Comparison of ENCODE assay signal across 8 cellular contexts in the genomic region with DNA sequence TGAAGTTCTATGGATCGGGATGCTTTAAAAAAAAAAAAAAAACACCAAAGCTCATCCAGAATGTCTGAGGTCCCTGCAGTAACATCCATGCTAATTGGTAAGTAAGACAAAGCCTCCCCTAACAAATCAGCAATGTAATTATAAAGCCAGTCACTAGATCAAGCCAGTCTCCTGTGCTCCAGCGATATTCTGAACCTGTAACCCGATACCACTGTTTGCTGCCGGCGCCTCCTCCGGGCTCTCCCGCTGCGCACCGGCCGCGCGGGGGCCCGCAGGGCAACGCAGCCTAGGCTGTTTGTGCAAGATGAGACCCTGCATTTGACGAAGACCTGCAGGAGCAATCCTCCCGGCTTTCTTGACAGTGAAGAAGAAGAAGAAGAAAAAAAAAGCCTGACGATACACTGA. TPM values are rescaled to one million over a fixed set of nuclear protein-coding genes. Genes with fewer than 3 reads are reported as not detected.
DNase-seq lines count a peak whose midpoint lies in the region; ATAC-seq and TF ChIP-seq lines count a peak whose summit lies in the region.

No MANE protein-coding gene starts in this region.

- peak overlapping the region; percentile 78 for H3K27ac Mint-ChIP-seq in activated CD4-positive, alpha-beta memory T cell treated with anti-CD3 and anti-CD28 coated beads for 36 hours

- H4K20me1 ChIP-seq in neural cell (ENCODE audit: insufficient read depth), result no peaks in the 10 kb centered on the region

- peaks cover 54% of the 10 kb centered on the region for H3K4me1 Mint-ChIP-seq in activated CD4-positive, alpha-beta memory T cell treated with anti-CD3 and anti-CD28 coated beads for 36 hours (ENCODE audit: low read depth)

- no peaks in the 10 kb centered on the region for H3K9me2 ChIP-seq in neural cell (ENCODE audit: insufficient read depth, low read length)

- TF ChIP-seq CTCF in AG10803 (conservative IDR thresholded peaks at IDR 0.05; ENCODE audit: low read length), result peak; percentile 33
- no peak for TF ChIP-seq CTCF in fibroblast of mammary gland (conservative IDR thresholded peaks at IDR 0.05; ENCODE audit: control insufficient read depth, insufficient read depth, low read depth, low read length)
- TF ChIP-seq CTCF in neural cell (IDR thresholded peaks at IDR 0.05; ENCODE audit: poor library complexity, severe bottlenecking), result no peak

- peak overlapping the region; percentile 82 for H3K4me3 Mint-ChIP-seq in activated CD4-positive, alpha-beta memory T cell treated with anti-CD3 and anti-CD28 coated beads for 36 hours

- POLR2A ChIA-PET in activated CD4-positive, alpha-beta memory T cell treated with anti-CD3 and anti-CD28 coated beads for 36 hours (lab: Charles Lee), result interaction anchor here (1.5 to 2.1 kb wide), 3 partner anchors 9 to 105 kb away, joined by 6 to 10 read pairs (median 10); a partner anchor contains a TSS

- peak overlapping the region; percentile 52 for H3K9ac ChIP-seq in neural cell (ENCODE audit: low read length)

- DNase-seq in AG10803 (ENCODE audit: low read depth) (peak; percentile 53), NCI-H2107 treated with DMSO at 0.1 percent for 48 hours (lab: John Stamatoyannopoulos, UW; ENCODE audit: unreplicated experiment) (peak; percentile 90), fibroblast of mammary gland (ENCODE audit: low read depth) (peak; percentile 67)
- DNase-seq in activated CD4-positive, alpha-beta memory T cell treated with anti-CD3 and anti-CD28 coated beads for 36 hours, result peak; percentile 33

- CTCF ChIA-PET in activated CD4-positive, alpha-beta memory T cell treated with anti-CD3 and anti-CD28 coated beads for 36 hours (lab: Charles Lee), result interaction anchor here (0.9 to 11.1 kb wide), 20 partner anchors 8 to 314 kb away, joined by 3 to 131 read pairs (median 6); a partner anchor contains a TSS

- no peaks in the 10 kb centered on the region for H3K36me3 Mint-ChIP-seq in activated CD4-positive, alpha-beta memory T cell treated with anti-CD3 and anti-CD28 coated beads for 36 hours

- intact Hi-C loops in activated CD4-positive, alpha-beta memory T cell treated with anti-CD3 and anti-CD28 coated beads for 36 hours (cut with micrococcal nuclease), result no loop called here

- H3F3A ChIP-seq in neural cell (ENCODE audit: insufficient read depth, low read length, poor library complexity, severe bottlenecking), result no peaks in the 10 kb centered on the region

- H3K36me3 ChIP-seq in neural cell (ENCODE audit: insufficient read depth, low read length), result no peaks in the 10 kb centered on the region

- peak overlapping the region; percentile 35 for H3K27ac ChIP-seq in neural cell (ENCODE audit: low read length)

- H3K4me2 ChIP-seq in neural cell (ENCODE audit: low read length), result peak overlapping the region; percentile 81

- TF ChIP-seq RAD21 in neural cell (conservative IDR thresholded peaks at IDR 0.05), result no peak

- H2AFZ ChIP-seq in neural cell (ENCODE audit: low read depth, low read length), result no peak overlapping the region

- H3K9me3 ChIP-seq in neural cell (ENCODE audit: low read length), result no peaks in the 10 kb centered on the region

- peak overlapping the region; percentile 64 for H3K4me3 ChIP-seq in AG10803 (ENCODE audit: low read length)
- peak overlapping the region; percentile 50 for H3K4me3 ChIP-seq in fibroblast of mammary gland (ENCODE audit: control insufficient read depth, low read depth, low read length)
- H3K4me3 ChIP-seq in neural cell (ENCODE audit: low read length), result peak overlapping the region; percentile 63

- H3K27me3 ChIP-seq in neural cell (ENCODE audit: insufficient read depth, low read depth, low read length), result no peaks in the 10 kb centered on the region

- H3K27me3 Mint-ChIP-seq in activated CD4-positive, alpha-beta memory T cell treated with anti-CD3 and anti-CD28 coated beads for 36 hours, result no peaks in the 10 kb centered on the region

- ATAC-seq in GM21528 (IDR thresholded peaks at IDR 0.05; ENCODE audit: low FRiP score, unreplicated experiment), result peak; percentile 27
- no peak for ATAC-seq in HG03039 (IDR thresholded peaks at IDR 0.05; ENCODE audit: unreplicated experiment)
- ATAC-seq in HG02623 (IDR thresholded peaks at IDR 0.05; ENCODE audit: unreplicated experiment), result no peak

- H3K9me3 Mint-ChIP-seq in activated CD4-positive, alpha-beta memory T cell treated with anti-CD3 and anti-CD28 coated beads for 36 hours, result no peaks in the 10 kb centered on the region

- TF ChIP-seq EP300 in neural cell (conservative IDR thresholded peaks at IDR 0.05; ENCODE audit: poor library complexity, severe bottlenecking), result no peak

- peaks cover 84% of the 10 kb centered on the region for H3K79me2 ChIP-seq in neural cell (replicated peaks; ENCODE audit: insufficient read depth, low read length)

TF ChIP-seq in neural cell, 6 proteins besides CTCF, POLR2A, EP300 and RAD21:
- TF ChIP-seq TAF1 (IDR thresholded peaks at IDR 0.05; ENCODE audit: low read depth), result no peak
- TF ChIP-seq EZH2 (IDR thresholded peaks at IDR 0.05; ENCODE audit: borderline replicate concordance, insufficient read depth, low read length, poor library complexity, severe bottlenecking), result no peak
- no peak for TF ChIP-seq MXI1 (conservative IDR thresholded peaks at IDR 0.05; ENCODE audit: poor library complexity, severe bottlenecking)
- TF ChIP-seq POLR2AphosphoS5 (IDR thresholded peaks at IDR 0.05), result no peak
- TF ChIP-seq, protein P1, sequence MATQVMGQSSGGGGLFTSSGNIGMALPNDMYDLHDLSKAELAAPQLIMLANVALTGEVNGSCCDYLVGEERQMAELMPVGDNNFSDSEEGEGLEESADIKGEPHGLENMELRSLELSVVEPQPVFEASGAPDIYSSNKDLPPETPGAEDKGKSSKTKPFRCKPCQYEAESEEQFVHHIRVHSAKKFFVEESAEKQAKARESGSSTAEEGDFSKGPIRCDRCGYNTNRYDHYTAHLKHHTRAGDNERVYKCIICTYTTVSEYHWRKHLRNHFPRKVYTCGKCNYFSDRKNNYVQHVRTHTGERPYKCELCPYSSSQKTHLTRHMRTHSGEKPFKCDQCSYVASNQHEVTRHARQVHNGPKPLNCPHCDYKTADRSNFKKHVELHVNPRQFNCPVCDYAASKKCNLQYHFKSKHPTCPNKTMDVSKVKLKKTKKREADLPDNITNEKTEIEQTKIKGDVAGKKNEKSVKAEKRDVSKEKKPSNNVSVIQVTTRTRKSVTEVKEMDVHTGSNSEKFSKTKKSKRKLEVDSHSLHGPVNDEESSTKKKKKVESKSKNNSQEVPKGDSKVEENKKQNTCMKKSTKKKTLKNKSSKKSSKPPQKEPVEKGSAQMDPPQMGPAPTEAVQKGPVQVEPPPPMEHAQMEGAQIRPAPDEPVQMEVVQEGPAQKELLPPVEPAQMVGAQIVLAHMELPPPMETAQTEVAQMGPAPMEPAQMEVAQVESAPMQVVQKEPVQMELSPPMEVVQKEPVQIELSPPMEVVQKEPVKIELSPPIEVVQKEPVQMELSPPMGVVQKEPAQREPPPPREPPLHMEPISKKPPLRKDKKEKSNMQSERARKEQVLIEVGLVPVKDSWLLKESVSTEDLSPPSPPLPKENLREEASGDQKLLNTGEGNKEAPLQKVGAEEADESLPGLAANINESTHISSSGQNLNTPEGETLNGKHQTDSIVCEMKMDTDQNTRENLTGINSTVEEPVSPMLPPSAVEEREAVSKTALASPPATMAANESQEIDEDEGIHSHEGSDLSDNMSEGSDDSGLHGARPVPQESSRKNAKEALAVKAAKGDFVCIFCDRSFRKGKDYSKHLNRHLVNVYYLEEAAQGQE (IDR thresholded peaks at IDR 0.05; ENCODE audit: borderline replicate concordance), result no peak
- no peak for TF ChIP-seq SMC3 (conservative IDR thresholded peaks at IDR 0.05; ENCODE audit: poor library complexity)
TF ChIP-seq in neural cell: peak in this region for 0.

RNA-seq across cellular contexts. Expression of a gene that starts 8.7 kb away (rescaled TPM):
- total RNA-seq in activated CD4-positive, alpha-beta memory T cell treated with anti-CD3 and anti-CD28 coated beads for 36 hours, result 10 to 100 TPM; 11.3 to 11.4 TPM
- polyA plus RNA-seq in neural cell, result 4.7 TPM in 2 replicates
- polyA minus RNA-seq in neural cell, result 9.3 and 13.8 TPM in 2 replicates

Comparison
In these comparisons a context has a peak if more than half of its experiments do, and no peak if none do; other contexts are left out.
1. DNase-seq: peak in every context shown above with its lines; median percentile 90 in NCI-H2107 treated with DMSO at 0.1 percent for 48 hours; 67 in fibroblast of mammary gland; 53 in AG10803; 33 in activated CD4-positive, alpha-beta memory T cell treated with anti-CD3 and anti-CD28 coated beads for 36 hours.